ENCODE assay signal across 1 cellular context in the genomic region with DNA sequence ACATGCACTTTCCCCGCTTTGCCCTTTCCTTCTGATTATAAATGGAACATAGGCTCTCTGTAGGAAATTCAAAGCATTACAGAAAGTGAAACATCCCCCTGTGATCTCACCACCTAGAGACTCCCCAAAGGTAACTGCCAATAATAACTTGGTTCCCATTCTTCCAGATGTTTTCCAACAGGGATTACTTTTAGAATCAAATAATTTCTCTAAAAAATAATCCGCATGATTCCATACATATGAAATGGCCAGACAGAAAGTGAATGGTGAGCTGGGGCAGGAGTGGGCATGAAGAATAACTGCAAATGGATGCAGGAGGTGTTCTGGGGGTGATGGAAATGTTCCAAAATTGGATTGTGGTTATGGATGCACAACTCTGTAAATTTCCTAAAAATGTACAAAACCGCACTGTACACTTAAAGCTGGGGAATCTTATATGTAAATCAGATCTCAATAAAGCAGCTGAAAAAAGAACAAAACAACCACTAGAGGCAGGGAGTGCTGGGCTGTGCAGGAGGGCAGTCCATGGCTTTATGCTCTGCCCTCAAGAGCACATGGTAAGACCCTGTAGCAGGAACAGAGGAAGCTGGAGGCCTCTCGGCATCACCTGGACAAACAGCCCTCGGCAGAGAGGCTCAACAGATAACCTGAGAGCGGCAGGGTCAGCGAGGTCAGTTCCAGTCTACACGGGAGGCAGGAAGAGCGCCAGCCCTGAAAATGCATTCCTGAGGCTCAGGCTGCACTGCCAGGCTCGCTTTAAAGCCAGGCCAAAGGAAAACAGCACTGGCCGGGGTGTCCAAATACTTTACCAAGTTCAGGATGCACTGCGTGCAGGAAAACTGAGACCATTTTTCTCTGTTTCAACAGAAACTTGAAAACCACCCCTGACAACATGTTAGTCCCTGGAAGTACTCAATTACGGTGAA.
TF ChIP-seq lines count a peak whose summit lies in the region.

No MANE protein-coding gene starts in this region.

TF ChIP-seq in HepG2, 621 proteins besides CTCF, POLR2A, EP300 and RAD21 (continued from another document and continues in another):
- TF ChIP-seq, protein P1, sequence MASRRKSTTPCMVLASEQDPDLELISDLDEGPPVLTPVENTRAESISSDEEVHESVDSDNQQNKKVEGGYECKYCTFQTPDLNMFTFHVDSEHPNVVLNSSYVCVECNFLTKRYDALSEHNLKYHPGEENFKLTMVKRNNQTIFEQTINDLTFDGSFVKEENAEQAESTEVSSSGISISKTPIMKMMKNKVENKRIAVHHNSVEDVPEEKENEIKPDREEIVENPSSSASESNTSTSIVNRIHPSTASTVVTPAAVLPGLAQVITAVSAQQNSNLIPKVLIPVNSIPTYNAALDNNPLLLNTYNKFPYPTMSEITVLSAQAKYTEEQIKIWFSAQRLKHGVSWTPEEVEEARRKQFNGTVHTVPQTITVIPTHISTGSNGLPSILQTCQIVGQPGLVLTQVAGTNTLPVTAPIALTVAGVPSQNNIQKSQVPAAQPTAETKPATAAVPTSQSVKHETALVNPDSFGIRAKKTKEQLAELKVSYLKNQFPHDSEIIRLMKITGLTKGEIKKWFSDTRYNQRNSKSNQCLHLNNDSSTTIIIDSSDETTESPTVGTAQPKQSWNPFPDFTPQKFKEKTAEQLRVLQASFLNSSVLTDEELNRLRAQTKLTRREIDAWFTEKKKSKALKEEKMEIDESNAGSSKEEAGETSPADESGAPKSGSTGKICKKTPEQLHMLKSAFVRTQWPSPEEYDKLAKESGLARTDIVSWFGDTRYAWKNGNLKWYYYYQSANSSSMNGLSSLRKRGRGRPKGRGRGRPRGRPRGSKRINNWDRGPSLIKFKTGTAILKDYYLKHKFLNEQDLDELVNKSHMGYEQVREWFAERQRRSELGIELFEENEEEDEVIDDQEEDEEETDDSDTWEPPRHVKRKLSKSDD (CRISPR knock-in tag; IDR thresholded peaks at IDR 0.05; ENCODE audit: low read depth) = peak; percentile 72; the same call in 1 of the 2 replicates
- no peak for TF ChIP-seq PLRG1 (conservative IDR thresholded peaks at IDR 0.05)
- no peak for TF ChIP-seq THYN1 (CRISPR knock-in tag; IDR thresholded peaks at IDR 0.05; ENCODE audit: borderline replicate concordance, low read depth)
- TF ChIP-seq, protein P2, sequence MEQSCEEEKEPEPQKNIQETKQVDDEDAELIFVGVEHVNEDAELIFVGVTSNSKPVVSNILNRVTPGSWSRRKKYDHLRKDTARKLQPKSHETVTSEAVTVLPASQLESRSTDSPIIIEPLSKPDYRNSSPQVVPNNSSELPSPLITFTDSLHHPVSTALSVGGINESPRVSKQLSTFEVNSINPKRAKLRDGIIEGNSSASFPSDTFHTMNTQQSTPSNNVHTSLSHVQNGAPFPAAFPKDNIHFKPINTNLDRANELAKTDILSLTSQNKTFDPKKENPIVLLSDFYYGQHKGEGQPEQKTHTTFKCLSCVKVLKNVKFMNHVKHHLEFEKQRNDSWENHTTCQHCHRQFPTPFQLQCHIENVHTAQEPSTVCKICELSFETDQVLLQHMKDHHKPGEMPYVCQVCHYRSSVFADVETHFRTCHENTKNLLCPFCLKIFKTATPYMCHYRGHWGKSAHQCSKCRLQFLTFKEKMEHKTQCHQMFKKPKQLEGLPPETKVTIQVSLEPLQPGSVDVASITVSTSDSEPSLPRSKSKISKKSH (CRISPR knock-in tag; IDR thresholded peaks at IDR 0.05; ENCODE audit: borderline replicate concordance) = peak; percentile 76; the same call in 1 of the 2 replicates
- no peak for TF ChIP-seq ZNF382 (CRISPR knock-in tag; IDR thresholded peaks at IDR 0.05; ENCODE audit: borderline replicate concordance)
- no peak for TF ChIP-seq IRX3 (CRISPR knock-in tag; IDR thresholded peaks at IDR 0.05; ENCODE audit: borderline replicate concordance, low read depth)
- peak; percentile 62; the same call in 1 of the 2 replicates for TF ChIP-seq BRD4 (CRISPR knock-in tag; IDR thresholded peaks at IDR 0.05)
- 0 out of 2 replicates have a peak, but pooled peaks have one; percentile 46 for TF ChIP-seq ZNF766 (CRISPR knock-in tag; IDR thresholded peaks at IDR 0.05; ENCODE audit: borderline replicate concordance)
- 0 out of 2 replicates have a peak, but pooled peaks have one; percentile 65 for TF ChIP-seq NFKBIZ (CRISPR knock-in tag; IDR thresholded peaks at IDR 0.05)
- TF ChIP-seq KDM2A (CRISPR knock-in tag; IDR thresholded peaks at IDR 0.05; ENCODE audit: borderline replicate concordance, low read depth) = peak; percentile 52; the same call in 1 of the 2 replicates
- TF ChIP-seq NRL (CRISPR knock-in tag; IDR thresholded peaks at IDR 0.05; ENCODE audit: borderline replicate concordance) = 0 out of 2 replicates have a peak, but pooled peaks have one; percentile 54
- TF ChIP-seq, protein P3, sequence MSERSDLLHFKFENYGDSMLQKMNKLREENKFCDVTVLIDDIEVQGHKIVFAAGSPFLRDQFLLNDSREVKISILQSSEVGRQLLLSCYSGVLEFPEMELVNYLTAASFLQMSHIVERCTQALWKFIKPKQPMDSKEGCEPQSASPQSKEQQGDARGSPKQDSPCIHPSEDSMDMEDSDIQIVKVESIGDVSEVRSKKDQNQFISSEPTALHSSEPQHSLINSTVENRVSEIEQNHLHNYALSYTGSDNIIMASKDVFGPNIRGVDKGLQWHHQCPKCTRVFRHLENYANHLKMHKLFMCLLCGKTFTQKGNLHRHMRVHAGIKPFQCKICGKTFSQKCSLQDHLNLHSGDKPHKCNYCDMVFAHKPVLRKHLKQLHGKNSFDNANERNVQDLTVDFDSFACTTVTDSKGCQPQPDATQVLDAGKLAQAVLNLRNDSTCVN (CRISPR knock-in tag; IDR thresholded peaks at IDR 0.05; ENCODE audit: borderline replicate concordance) = peak; percentile 80; the same call in 1 of the 2 replicates
- no peak for TF ChIP-seq FOSL1 (CRISPR knock-in tag; IDR thresholded peaks at IDR 0.05; ENCODE audit: borderline replicate concordance)
- TF ChIP-seq ZNF274 (CRISPR knock-in tag; IDR thresholded peaks at IDR 0.05) = peak; percentile 55; the same call in 1 of the 2 replicates
- TF ChIP-seq, protein P4, sequence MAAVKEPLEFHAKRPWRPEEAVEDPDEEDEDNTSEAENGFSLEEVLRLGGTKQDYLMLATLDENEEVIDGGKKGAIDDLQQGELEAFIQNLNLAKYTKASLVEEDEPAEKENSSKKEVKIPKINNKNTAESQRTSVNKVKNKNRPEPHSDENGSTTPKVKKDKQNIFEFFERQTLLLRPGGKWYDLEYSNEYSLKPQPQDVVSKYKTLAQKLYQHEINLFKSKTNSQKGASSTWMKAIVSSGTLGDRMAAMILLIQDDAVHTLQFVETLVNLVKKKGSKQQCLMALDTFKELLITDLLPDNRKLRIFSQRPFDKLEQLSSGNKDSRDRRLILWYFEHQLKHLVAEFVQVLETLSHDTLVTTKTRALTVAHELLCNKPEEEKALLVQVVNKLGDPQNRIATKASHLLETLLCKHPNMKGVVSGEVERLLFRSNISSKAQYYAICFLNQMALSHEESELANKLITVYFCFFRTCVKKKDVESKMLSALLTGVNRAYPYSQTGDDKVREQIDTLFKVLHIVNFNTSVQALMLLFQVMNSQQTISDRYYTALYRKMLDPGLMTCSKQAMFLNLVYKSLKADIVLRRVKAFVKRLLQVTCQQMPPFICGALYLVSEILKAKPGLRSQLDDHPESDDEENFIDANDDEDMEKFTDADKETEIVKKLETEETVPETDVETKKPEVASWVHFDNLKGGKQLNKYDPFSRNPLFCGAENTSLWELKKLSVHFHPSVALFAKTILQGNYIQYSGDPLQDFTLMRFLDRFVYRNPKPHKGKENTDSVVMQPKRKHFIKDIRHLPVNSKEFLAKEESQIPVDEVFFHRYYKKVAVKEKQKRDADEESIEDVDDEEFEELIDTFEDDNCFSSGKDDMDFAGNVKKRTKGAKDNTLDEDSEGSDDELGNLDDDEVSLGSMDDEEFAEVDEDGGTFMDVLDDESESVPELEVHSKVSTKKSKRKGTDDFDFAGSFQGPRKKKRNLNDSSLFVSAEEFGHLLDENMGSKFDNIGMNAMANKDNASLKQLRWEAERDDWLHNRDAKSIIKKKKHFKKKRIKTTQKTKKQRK (IDR thresholded peaks at IDR 0.05; ENCODE audit: low read length) = no peak
- no peak for TF ChIP-seq ZNF251 (CRISPR knock-in tag; IDR thresholded peaks at IDR 0.05)
- TF ChIP-seq, protein P5, sequence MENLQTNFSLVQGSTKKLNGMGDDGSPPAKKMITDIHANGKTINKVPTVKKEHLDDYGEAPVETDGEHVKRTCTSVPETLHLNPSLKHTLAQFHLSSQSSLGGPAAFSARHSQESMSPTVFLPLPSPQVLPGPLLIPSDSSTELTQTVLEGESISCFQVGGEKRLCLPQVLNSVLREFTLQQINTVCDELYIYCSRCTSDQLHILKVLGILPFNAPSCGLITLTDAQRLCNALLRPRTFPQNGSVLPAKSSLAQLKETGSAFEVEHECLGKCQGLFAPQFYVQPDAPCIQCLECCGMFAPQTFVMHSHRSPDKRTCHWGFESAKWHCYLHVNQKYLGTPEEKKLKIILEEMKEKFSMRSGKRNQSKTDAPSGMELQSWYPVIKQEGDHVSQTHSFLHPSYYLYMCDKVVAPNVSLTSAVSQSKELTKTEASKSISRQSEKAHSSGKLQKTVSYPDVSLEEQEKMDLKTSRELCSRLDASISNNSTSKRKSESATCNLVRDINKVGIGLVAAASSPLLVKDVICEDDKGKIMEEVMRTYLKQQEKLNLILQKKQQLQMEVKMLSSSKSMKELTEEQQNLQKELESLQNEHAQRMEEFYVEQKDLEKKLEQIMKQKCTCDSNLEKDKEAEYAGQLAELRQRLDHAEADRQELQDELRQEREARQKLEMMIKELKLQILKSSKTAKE (CRISPR knock-in tag; IDR thresholded peaks at IDR 0.05; ENCODE audit: borderline replicate concordance) = peak; percentile 93
- TF ChIP-seq ZNF558 (CRISPR knock-in tag; IDR thresholded peaks at IDR 0.05; ENCODE audit: borderline replicate concordance) = no peak
- TF ChIP-seq RXRB (CRISPR knock-in tag; IDR thresholded peaks at IDR 0.05; ENCODE audit: borderline replicate concordance) = peak; percentile 89; the same call in 1 of the 2 replicates
- no peak for TF ChIP-seq ZNF468 (CRISPR knock-in tag; IDR thresholded peaks at IDR 0.05)
- TF ChIP-seq, protein P6, sequence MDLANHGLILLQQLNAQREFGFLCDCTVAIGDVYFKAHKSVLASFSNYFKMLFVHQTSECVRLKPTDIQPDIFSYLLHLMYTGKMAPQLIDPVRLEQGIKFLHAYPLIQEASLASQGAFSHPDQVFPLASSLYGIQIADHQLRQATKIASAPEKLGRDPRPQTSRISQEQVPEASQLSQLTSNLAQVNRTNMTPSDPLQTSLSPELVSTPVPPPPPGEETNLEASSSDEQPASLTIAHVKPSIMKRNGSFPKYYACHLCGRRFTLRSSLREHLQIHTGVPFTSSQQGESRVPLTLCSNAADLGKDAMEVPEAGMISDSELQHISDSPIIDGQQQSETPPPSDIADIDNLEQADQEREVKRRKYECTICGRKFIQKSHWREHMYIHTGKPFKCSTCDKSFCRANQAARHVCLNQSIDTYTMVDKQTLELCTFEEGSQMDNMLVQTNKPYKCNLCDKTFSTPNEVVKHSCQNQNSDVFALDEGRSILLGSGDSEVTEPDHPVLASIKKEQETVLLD (CRISPR knock-in tag; IDR thresholded peaks at IDR 0.05; ENCODE audit: low read depth) = no peak
- TF ChIP-seq, protein P7, sequence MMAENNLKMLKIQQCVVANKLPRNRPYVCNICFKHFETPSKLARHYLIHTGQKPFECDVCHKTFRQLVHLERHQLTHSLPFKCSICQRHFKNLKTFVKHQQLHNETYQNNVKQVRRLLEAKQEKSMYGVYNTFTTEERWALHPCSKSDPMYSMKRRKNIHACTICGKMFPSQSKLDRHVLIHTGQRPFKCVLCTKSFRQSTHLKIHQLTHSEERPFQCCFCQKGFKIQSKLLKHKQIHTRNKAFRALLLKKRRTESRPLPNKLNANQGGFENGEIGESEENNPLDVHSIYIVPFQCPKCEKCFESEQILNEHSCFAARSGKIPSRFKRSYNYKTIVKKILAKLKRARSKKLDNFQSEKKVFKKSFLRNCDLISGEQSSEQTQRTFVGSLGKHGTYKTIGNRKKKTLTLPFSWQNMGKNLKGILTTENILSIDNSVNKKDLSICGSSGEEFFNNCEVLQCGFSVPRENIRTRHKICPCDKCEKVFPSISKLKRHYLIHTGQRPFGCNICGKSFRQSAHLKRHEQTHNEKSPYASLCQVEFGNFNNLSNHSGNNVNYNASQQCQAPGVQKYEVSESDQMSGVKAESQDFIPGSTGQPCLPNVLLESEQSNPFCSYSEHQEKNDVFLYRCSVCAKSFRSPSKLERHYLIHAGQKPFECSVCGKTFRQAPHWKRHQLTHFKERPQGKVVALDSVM (CRISPR knock-in tag; IDR thresholded peaks at IDR 0.05) = peak; percentile 88
- no peak for TF ChIP-seq NAIF1 (CRISPR knock-in tag; IDR thresholded peaks at IDR 0.05; ENCODE audit: borderline replicate concordance)
- TF ChIP-seq YEATS4 (CRISPR knock-in tag; IDR thresholded peaks at IDR 0.05; ENCODE audit: borderline replicate concordance) = peak; percentile 64; the same call in 1 of the 2 replicates
- no peak for TF ChIP-seq ATAD3A (CRISPR knock-in tag; IDR thresholded peaks at IDR 0.05)
